In genomic region chr4:101346562-101347266, GRCh38 we compare ENCODE assay signal across 8 cellular contexts. TPM values are rescaled to one million over a fixed set of nuclear protein-coding genes. Genes with fewer than 3 reads are reported as not detected.
DNase-seq lines count a peak whose midpoint lies in the region; ATAC-seq lines count a peak whose summit lies in the region.

No MANE protein-coding gene starts in this region.

- H3K4me1 ChIP-seq in ectodermal cell (ENCODE audit: control insufficient read depth, insufficient read depth, low read length): peaks cover 14% of the 10 kb centered on the region

- WGBS in ectodermal cell, 2 experiments: 0% methylated on average over 80 of the region's 80 CpGs

- DNase-seq in NCI-H1417 (lab: John Stamatoyannopoulos, UW) (peak; percentile 50 to 92 (median 90)), NCI-H1417 treated with DMSO at 0.1 percent for 48 hours (lab: John Stamatoyannopoulos, UW) (no peak), NCI-H146 treated with DMSO at 0.1 percent for 48 hours (lab: John Stamatoyannopoulos, UW; ENCODE audit: unreplicated experiment) (peak; percentile 35), medulla oblongata (ENCODE audit: extremely low spot score) (peak; percentile 62)
- peak; percentile 62 for DNase-seq in activated CD4-positive, alpha-beta T cell treated with anti-CD3 and anti-CD28 coated beads, Interleukin-2, amount 50 U/mL, for 1 hour
- DNase-seq in stimulated activated CD8-positive, alpha-beta memory T cell treated with anti-CD3 and anti-CD28 coated beads, Interleukin-15, amount 100 ng/mL, for 24 hours (ENCODE audit: low read depth): peak; percentile 19

- H3K4me3 ChIP-seq in ectodermal cell (ENCODE audit: insufficient read depth, low read depth, low read length): peak overlapping the region; percentile 74

- H3K27ac ChIP-seq in ectodermal cell (ENCODE audit: insufficient read depth, low read depth, low read length, poor library complexity, severe bottlenecking): peak overlapping the region; percentile 57

- H3K36me3 ChIP-seq in ectodermal cell (ENCODE audit: control insufficient read depth, insufficient read depth, low read length): no peaks in the 10 kb centered on the region

- peaks cover 22% of the 10 kb centered on the region for H3K27me3 ChIP-seq in ectodermal cell (ENCODE audit: control insufficient read depth, insufficient read depth, low read length, poor library complexity, severe bottlenecking)

- H3K9me3 ChIP-seq in ectodermal cell (ENCODE audit: control insufficient read depth, low read length): no peaks in the 10 kb centered on the region

- ATAC-seq in HG02642 (IDR thresholded peaks at IDR 0.05; ENCODE audit: poor library complexity, unreplicated experiment): peak; percentile 19

RNA-seq across cellular contexts. Expression of gene PPP3CA, which starts 0.6 kb away (rescaled TPM):
- 32.8 TPM for polyA plus RNA-seq in ectodermal cell (2013, experiment 1 of 4)
- 35.5 TPM for polyA plus RNA-seq in ectodermal cell (2013, experiment 2 of 4)
- polyA plus RNA-seq in ectodermal cell (2013, experiment 3 of 4): 24.5 TPM
- polyA plus RNA-seq in ectodermal cell (2013, experiment 4 of 4): 29.3 TPM
